2 cellular contexts compared by ENCODE assay signal in the genomic region with DNA sequence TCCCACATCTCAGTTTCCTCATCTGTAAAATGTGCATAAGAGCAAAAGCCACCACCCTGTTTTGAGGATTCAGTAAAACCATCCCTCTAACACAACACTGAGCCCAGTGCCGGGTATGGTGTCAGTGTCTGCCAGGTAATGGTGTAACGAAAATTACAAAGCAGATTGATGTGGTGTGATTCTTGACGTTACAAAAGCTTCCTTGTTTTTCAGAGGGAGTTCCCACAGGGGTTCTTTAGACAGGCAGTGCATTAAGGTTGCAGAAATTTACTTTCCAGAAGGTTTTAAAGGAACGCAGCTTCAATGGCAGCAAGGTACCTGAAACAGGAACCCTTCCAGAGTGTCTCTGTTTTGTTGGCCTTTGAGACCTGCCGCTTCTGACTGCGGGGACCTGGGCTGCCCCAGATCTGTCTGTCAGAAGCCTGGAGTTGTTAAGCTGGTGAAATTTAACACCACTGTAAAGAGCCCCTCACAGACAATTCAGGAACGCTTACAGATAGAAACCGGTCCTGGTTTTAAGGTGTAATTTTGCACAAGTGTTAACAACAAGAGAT.
TF ChIP-seq lines count a peak whose summit lies in the region.

No MANE protein-coding gene starts in this region.

TF ChIP-seq in IMR-90, 13 proteins besides CTCF, POLR2A, EP300 and RAD21:
- TF ChIP-seq CEBPB (IDR thresholded peaks at IDR 0.05; ENCODE audit: low read depth, low read length) (no peak), CHD1 (IDR thresholded peaks at IDR 0.05; ENCODE audit: low read depth, low read length) (no peak), BHLHE40 (IDR thresholded peaks at IDR 0.05; ENCODE audit: low read depth, low read length) (no peak), RCOR1 (IDR thresholded peaks at IDR 0.05; ENCODE audit: insufficient replicate concordance, low read length) (no peak), FOS (IDR thresholded peaks at IDR 0.05; ENCODE audit: low read depth, low read length) (no peak), MAFK (IDR thresholded peaks at IDR 0.05; ENCODE audit: low read depth, low read length) (no peak), MXI1 (IDR thresholded peaks at IDR 0.05; ENCODE audit: borderline replicate concordance, low read depth, low read length) (no peak), NFE2L2 (IDR thresholded peaks at IDR 0.05; ENCODE audit: low read depth, low read length) (no peak), MAZ (IDR thresholded peaks at IDR 0.05; ENCODE audit: borderline replicate concordance, low read depth, low read length) (no peak), SMC3 (IDR thresholded peaks at IDR 0.05; ENCODE audit: low read depth, low read length) (no peak), RFX5 (IDR thresholded peaks at IDR 0.05; ENCODE audit: low read depth, low read length) (no peak)
- TF ChIP-seq, protein P1, sequence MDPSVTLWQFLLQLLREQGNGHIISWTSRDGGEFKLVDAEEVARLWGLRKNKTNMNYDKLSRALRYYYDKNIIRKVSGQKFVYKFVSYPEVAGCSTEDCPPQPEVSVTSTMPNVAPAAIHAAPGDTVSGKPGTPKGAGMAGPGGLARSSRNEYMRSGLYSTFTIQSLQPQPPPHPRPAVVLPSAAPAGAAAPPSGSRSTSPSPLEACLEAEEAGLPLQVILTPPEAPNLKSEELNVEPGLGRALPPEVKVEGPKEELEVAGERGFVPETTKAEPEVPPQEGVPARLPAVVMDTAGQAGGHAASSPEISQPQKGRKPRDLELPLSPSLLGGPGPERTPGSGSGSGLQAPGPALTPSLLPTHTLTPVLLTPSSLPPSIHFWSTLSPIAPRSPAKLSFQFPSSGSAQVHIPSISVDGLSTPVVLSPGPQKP (IDR thresholded peaks at IDR 0.05; ENCODE audit: borderline replicate concordance, low read depth, low read length), result no peak
- TF ChIP-seq, protein P2, sequence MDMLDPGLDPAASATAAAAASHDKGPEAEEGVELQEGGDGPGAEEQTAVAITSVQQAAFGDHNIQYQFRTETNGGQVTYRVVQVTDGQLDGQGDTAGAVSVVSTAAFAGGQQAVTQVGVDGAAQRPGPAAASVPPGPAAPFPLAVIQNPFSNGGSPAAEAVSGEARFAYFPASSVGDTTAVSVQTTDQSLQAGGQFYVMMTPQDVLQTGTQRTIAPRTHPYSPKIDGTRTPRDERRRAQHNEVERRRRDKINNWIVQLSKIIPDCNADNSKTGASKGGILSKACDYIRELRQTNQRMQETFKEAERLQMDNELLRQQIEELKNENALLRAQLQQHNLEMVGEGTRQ (IDR thresholded peaks at IDR 0.05; ENCODE audit: low read depth, low read length), result no peak

TF ChIP-seq in GM12878, 131 proteins besides CTCF, POLR2A, EP300 and RAD21 (continues in another document):
- TF ChIP-seq POLR2AphosphoS5 (IDR thresholded peaks at IDR 0.05; ENCODE audit: low read length) (no peak), TBL1XR1 (IDR thresholded peaks at IDR 0.05; ENCODE audit: low read depth, low read length) (no peak), SMC3 (IDR thresholded peaks at IDR 0.05; ENCODE audit: borderline replicate concordance, low read length) (no peak), TCF12 (IDR thresholded peaks at IDR 0.05; ENCODE audit: low read depth, low read length) (no peak), HCFC1 (IDR thresholded peaks at IDR 0.05; ENCODE audit: low read length) (no peak), BCL11A (IDR thresholded peaks at IDR 0.05; ENCODE audit: low read depth, low read length) (no peak), STAT1 (conservative IDR thresholded peaks at IDR 0.05) (no peak; the same call in 1 of the 2 replicates), SMAD5 (IDR thresholded peaks at IDR 0.05; ENCODE audit: low read depth) (peak; percentile 34; the same call in 1 of the 2 replicates), IKZF2 (IDR thresholded peaks at IDR 0.05) (peak; percentile 22 to 28; a peak in 2 of 4 replicates), PAX5 (IDR thresholded peaks at IDR 0.05; ENCODE audit: borderline replicate concordance, low read depth, low read length) (no peak), BHLHE40 (IDR thresholded peaks at IDR 0.05; ENCODE audit: borderline replicate concordance in 1 of 2, low read depth in 2 of 2, low read length in 1 of 2) (no peak), MYB (IDR thresholded peaks at IDR 0.05; ENCODE audit: borderline replicate concordance, low read depth, low read length) (no peak), NR2F1 (conservative IDR thresholded peaks at IDR 0.05) (no peak), SUPT20H (IDR thresholded peaks at IDR 0.05; ENCODE audit: borderline replicate concordance, control insufficient read depth, low read depth, low read length) (no peak), CHD2 (IDR thresholded peaks at IDR 0.05; ENCODE audit: borderline replicate concordance, low read depth, low read length) (no peak), ZNF217 (IDR thresholded peaks at IDR 0.05) (no peak), NFIC (IDR thresholded peaks at IDR 0.05; ENCODE audit: low read depth, low read length) (peak; percentile 16; the same call in 1 of the 2 replicates), PML (IDR thresholded peaks at IDR 0.05; ENCODE audit: low read length) (no peak), CREM (IDR thresholded peaks at IDR 0.05; ENCODE audit: low read depth) (0 out of 2 replicates have a peak, but pooled peaks have one; percentile 39), RFX5 (IDR thresholded peaks at IDR 0.05; ENCODE audit: low read depth, low read length) (no peak), RELA (IDR thresholded peaks at IDR 0.05; ENCODE audit: borderline replicate concordance, partially characterized antibody) (no peak), MEF2B (IDR thresholded peaks at IDR 0.05; ENCODE audit: partially characterized antibody, poor library complexity, severe bottlenecking) (no peak), FOXM1 (IDR thresholded peaks at IDR 0.05; ENCODE audit: low read depth, low read length) (no peak), KLF5 (IDR thresholded peaks at IDR 0.05; ENCODE audit: partially characterized antibody) (no peak)
- TF ChIP-seq, protein P3, sequence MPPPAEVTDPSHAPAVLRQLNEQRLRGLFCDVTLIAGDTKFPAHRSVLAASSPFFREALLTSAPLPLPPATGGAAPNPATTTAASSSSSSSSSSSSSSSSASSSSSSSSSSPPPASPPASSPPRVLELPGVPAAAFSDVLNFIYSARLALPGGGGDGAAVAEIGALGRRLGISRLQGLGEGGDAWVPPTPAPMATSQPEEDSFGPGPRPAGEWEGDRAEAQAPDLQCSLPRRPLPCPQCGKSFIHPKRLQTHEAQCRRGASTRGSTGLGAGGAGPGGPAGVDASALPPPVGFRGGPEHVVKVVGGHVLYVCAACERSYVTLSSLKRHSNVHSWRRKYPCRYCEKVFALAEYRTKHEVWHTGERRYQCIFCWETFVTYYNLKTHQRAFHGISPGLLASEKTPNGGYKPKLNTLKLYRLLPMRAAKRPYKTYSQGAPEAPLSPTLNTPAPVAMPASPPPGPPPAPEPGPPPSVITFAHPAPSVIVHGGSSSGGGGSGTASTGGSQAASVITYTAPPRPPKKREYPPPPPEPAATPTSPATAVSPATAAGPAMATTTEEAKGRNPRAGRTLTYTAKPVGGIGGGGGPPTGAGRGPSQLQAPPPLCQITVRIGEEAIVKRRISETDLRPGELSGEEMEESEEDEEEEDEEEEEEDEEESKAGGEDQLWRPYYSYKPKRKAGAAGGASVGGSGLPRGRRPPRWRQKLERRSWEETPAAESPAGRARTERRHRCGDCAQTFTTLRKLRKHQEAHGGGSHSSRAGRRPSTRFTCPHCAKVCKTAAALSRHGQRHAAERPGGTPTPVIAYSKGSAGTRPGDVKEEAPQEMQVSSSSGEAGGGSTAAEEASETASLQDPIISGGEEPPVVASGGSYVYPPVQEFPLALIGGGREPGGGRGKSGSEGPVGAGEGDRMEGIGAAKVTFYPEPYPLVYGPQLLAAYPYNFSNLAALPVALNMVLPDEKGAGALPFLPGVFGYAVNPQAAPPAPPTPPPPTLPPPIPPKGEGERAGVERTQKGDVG (CRISPR knock-in tag; IDR thresholded peaks at IDR 0.05), result no peak
- TF ChIP-seq, protein P4, sequence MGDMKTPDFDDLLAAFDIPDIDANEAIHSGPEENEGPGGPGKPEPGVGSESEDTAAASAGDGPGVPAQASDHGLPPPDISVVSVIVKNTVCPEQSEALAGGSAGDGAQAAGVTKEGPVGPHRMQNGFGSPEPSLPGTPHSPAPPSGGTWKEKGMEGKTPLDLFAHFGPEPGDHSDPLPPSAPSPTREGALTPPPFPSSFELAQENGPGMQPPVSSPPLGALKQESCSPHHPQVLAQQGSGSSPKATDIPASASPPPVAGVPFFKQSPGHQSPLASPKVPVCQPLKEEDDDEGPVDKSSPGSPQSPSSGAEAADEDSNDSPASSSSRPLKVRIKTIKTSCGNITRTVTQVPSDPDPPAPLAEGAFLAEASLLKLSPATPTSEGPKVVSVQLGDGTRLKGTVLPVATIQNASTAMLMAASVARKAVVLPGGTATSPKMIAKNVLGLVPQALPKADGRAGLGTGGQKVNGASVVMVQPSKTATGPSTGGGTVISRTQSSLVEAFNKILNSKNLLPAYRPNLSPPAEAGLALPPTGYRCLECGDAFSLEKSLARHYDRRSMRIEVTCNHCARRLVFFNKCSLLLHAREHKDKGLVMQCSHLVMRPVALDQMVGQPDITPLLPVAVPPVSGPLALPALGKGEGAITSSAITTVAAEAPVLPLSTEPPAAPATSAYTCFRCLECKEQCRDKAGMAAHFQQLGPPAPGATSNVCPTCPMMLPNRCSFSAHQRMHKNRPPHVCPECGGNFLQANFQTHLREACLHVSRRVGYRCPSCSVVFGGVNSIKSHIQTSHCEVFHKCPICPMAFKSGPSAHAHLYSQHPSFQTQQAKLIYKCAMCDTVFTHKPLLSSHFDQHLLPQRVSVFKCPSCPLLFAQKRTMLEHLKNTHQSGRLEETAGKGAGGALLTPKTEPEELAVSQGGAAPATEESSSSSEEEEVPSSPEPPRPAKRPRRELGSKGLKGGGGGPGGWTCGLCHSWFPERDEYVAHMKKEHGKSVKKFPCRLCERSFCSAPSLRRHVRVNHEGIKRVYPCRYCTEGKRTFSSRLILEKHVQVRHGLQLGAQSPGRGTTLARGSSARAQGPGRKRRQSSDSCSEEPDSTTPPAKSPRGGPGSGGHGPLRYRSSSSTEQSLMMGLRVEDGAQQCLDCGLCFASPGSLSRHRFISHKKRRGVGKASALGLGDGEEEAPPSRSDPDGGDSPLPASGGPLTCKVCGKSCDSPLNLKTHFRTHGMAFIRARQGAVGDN (IDR thresholded peaks at IDR 0.05), result no peak
- TF ChIP-seq, protein P5, sequence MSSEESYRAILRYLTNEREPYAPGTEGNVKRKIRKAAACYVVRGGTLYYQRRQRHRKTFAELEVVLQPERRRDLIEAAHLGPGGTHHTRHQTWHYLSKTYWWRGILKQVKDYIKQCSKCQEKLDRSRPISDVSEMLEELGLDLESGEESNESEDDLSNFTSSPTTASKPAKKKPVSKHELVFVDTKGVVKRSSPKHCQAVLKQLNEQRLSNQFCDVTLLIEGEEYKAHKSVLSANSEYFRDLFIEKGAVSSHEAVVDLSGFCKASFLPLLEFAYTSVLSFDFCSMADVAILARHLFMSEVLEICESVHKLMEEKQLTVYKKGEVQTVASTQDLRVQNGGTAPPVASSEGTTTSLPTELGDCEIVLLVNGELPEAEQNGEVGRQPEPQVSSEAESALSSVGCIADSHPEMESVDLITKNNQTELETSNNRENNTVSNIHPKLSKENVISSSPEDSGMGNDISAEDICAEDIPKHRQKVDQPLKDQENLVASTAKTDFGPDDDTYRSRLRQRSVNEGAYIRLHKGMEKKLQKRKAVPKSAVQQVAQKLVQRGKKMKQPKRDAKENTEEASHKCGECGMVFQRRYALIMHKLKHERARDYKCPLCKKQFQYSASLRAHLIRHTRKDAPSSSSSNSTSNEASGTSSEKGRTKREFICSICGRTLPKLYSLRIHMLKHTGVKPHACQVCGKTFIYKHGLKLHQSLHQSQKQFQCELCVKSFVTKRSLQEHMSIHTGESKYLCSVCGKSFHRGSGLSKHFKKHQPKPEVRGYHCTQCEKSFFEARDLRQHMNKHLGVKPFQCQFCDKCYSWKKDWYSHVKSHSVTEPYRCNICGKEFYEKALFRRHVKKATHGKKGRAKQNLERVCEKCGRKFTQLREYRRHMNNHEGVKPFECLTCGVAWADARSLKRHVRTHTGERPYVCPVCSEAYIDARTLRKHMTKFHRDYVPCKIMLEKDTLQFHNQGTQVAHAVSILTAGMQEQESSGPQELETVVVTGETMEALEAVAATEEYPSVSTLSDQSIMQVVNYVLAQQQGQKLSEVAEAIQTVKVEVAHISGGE (CRISPR knock-in tag; IDR thresholded peaks at IDR 0.05), result no peak
- TF ChIP-seq, protein P1 (IDR thresholded peaks at IDR 0.05; ENCODE audit: low read depth, low read length), result no peak
- TF ChIP-seq, protein P6, sequence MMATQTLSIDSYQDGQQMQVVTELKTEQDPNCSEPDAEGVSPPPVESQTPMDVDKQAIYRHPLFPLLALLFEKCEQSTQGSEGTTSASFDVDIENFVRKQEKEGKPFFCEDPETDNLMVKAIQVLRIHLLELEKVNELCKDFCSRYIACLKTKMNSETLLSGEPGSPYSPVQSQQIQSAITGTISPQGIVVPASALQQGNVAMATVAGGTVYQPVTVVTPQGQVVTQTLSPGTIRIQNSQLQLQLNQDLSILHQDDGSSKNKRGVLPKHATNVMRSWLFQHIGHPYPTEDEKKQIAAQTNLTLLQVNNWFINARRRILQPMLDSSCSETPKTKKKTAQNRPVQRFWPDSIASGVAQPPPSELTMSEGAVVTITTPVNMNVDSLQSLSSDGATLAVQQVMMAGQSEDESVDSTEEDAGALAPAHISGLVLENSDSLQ (IDR thresholded peaks at IDR 0.05), result peak; percentile 29; the same call in 1 of the 2 replicates
- TF ChIP-seq, protein P7, sequence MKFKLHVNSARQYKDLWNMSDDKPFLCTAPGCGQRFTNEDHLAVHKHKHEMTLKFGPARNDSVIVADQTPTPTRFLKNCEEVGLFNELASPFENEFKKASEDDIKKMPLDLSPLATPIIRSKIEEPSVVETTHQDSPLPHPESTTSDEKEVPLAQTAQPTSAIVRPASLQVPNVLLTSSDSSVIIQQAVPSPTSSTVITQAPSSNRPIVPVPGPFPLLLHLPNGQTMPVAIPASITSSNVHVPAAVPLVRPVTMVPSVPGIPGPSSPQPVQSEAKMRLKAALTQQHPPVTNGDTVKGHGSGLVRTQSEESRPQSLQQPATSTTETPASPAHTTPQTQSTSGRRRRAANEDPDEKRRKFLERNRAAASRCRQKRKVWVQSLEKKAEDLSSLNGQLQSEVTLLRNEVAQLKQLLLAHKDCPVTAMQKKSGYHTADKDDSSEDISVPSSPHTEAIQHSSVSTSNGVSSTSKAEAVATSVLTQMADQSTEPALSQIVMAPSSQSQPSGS (IDR thresholded peaks at IDR 0.05; ENCODE audit: low read length), result no peak
- TF ChIP-seq, protein P8, sequence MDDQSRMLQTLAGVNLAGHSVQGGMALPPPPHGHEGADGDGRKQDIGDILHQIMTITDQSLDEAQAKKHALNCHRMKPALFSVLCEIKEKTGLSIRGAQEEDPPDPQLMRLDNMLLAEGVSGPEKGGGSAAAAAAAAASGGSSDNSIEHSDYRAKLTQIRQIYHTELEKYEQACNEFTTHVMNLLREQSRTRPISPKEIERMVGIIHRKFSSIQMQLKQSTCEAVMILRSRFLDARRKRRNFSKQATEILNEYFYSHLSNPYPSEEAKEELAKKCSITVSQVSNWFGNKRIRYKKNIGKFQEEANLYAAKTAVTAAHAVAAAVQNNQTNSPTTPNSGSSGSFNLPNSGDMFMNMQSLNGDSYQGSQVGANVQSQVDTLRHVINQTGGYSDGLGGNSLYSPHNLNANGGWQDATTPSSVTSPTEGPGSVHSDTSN (IDR thresholded peaks at IDR 0.05; ENCODE audit: insufficient replicate concordance, low read depth, low read length), result no peak
